ENCODE assay signal across 11 cellular contexts in genomic region chr9:126517751-126518261, GRCh38.
A peak's percentile ranks its signal among the peaks of the same experiment; 100 is the strongest.
DNase-seq lines count a peak whose midpoint lies in the region; ATAC-seq, FAIRE-seq and TF ChIP-seq lines count a peak whose summit lies in the region.
"Had no signal": no experiment of that assay in that cellular context is flagged by ENCODE, and none has a peak within 500 bp of the region (broad histone marks: within the 10 kb centered on the region; RNA-seq: fewer than 3 reads in every experiment).

No MANE protein-coding gene starts in this region.

- H3K79me2 ChIP-seq in OCI-LY3 (ENCODE audit: low read length), result no peaks in the 10 kb centered on the region

- H3K4me1 ChIP-seq in OCI-LY3 (ENCODE audit: low read length), result peaks cover 17% of the 10 kb centered on the region
- peaks cover 11 to 62% (median 30%) of the 10 kb centered on the region in 6 donors for H3K4me1 ChIP-seq in spleen

- H3K27me3 Mint-ChIP-seq in T-helper 2 cell treated with Interferon-gamma antibody and Interleukin-4, amounts not matched to agents 5 μg/mL and 100 μg/mL, for 36 hours (ENCODE audit: low read depth), result peaks cover 65% of the 10 kb centered on the region

- H3K4me3 ChIP-seq in OCI-LY3 (ENCODE audit: low read length) (peak overlapping the region; percentile 63), fibroblast of mammary gland (ENCODE audit: control insufficient read depth, low read depth, low read length) (no peak overlapping the region), spleen (peak overlapping the region in 4 of 8 donors; percentile 33 to 65 (median 40))
- H3K4me3 ChIP-seq: cardiac muscle cell had no signal

- H3K9me3 Mint-ChIP-seq in T-helper 2 cell treated with Interferon-gamma antibody and Interleukin-4, amounts not matched to agents 5 μg/mL and 100 μg/mL, for 36 hours, result no peaks in the 10 kb centered on the region

- peak overlapping the region; percentile 76 for H3K4me3 Mint-ChIP-seq in T-helper 2 cell treated with Interferon-gamma antibody and Interleukin-4, amounts not matched to agents 5 μg/mL and 100 μg/mL, for 36 hours

- H3K9me3 ChIP-seq in OCI-LY3 (ENCODE audit: insufficient read depth, low read length) (no peaks in the 10 kb centered on the region), spleen (no peaks in the 10 kb centered on the region)

- H3K4me2 ChIP-seq in OCI-LY3 (ENCODE audit: low read length), result peak overlapping the region; percentile 90

- FAIRE-seq in urothelium cell line (lab: Jason Lieb, UNC), result no peak

- ATAC-seq in GM21360 (IDR thresholded peaks at IDR 0.05; ENCODE audit: unreplicated experiment), result no peak

- H3K27ac ChIP-seq in OCI-LY3 (ENCODE audit: low read length), result no peak overlapping the region
- H3K27ac ChIP-seq in spleen, result peak overlapping the region in 4 of 8 donors; percentile 49 to 78 (median 69)
- H3K27ac ChIP-seq: C4-2B, cardiac muscle cell had no signal

- WGBS in spleen, 5 donors, result 19 to 29% (median 25%) methylated on average over 9 of the region's 9 CpGs

- H2AFZ ChIP-seq in OCI-LY3 (ENCODE audit: low read depth, low read length), result no peak overlapping the region

- no peak for DNase-seq in T-helper 2 cell treated with Interferon-gamma antibody and Interleukin-4, amounts not matched to agents 5 μg/mL and 100 μg/mL, for 36 hours (ENCODE audit: low spot score)
- no peak for DNase-seq in T-helper 2 cell
- DNase-seq in fibroblast of mammary gland (ENCODE audit: low read depth), result peak; percentile 0
- DNase-seq in spleen, result peak; percentile 6
- DNase-seq in NCI-H128 (lab: John Stamatoyannopoulos, UW; ENCODE audit: unreplicated experiment), result no peak
- DNase-seq in urothelium cell line (ENCODE audit: low spot score), result no peak
- DNase-seq: NCI-H1436 treated with DMSO at 0.1 percent for 48 hours had no signal

- peaks cover 81% of the 10 kb centered on the region for H3K27me3 ChIP-seq in OCI-LY3 (ENCODE audit: low read depth, low read length)
- peaks cover 0 to 95% (median 38%) of the 10 kb centered on the region in 7 donors for H3K27me3 ChIP-seq in spleen (replicated peaks in 1 of 7)

- TF ChIP-seq CTCF in OCI-LY3 (IDR thresholded peaks at IDR 0.05; ENCODE audit: low read depth, low read length), result no peak
- no peak for TF ChIP-seq CTCF in fibroblast of mammary gland (conservative IDR thresholded peaks at IDR 0.05; ENCODE audit: control insufficient read depth, insufficient read depth, low read depth, low read length)
- TF ChIP-seq CTCF in spleen (IDR thresholded peaks at IDR 0.05 in 8 of 11, conservative IDR thresholded peaks at IDR 0.05 in 3 of 11), result no peak

- no peaks in the 10 kb centered on the region for H3K36me3 Mint-ChIP-seq in T-helper 2 cell treated with Interferon-gamma antibody and Interleukin-4, amounts not matched to agents 5 μg/mL and 100 μg/mL, for 36 hours (ENCODE audit: low read depth)

- H3K36me3 ChIP-seq in OCI-LY3 (replicated peaks; ENCODE audit: low read depth, low read length), result no peaks in the 10 kb centered on the region
- H3K36me3 ChIP-seq in spleen, result no peaks in the 10 kb centered on the region
- H3K36me3 ChIP-seq: cardiac muscle cell had no signal

- intact Hi-C loops in spleen (cut with DNase I; ENCODE audit: low total_unique reads), result no loop called here

- peaks cover 30% of the 10 kb centered on the region for H3K4me1 Mint-ChIP-seq in T-helper 2 cell treated with Interferon-gamma antibody and Interleukin-4, amounts not matched to agents 5 μg/mL and 100 μg/mL, for 36 hours (ENCODE audit: low read depth)

- no peak for TF ChIP-seq POLR2A in spleen (IDR thresholded peaks at IDR 0.05)

- peaks cover 48% of the 10 kb centered on the region for H4K20me1 ChIP-seq in OCI-LY3 (ENCODE audit: insufficient read depth, low read length)

- no peak overlapping the region for H3K9ac ChIP-seq in OCI-LY3 (ENCODE audit: low read length)

- peak overlapping the region; percentile 76 for H3K27ac Mint-ChIP-seq in T-helper 2 cell treated with Interferon-gamma antibody and Interleukin-4, amounts not matched to agents 5 μg/mL and 100 μg/mL, for 36 hours

Comparison
In these comparisons a context has a peak if more than half of its experiments do, and no peak if none do; other contexts are left out.
1. DNase-seq: peak in fibroblast of mammary gland (single experiment) and spleen (single experiment); none in T-helper 2 cell treated with Interferon-gamma antibody and Interleukin-4, amounts not matched to agents 5 μg/mL and 100 μg/mL, for 36 hours (single experiment), T-helper 2 cell (0 of 5), NCI-H128 (single experiment) and urothelium cell line (single experiment).